Comparison of ENCODE assay signal across 1 cellular context in the genomic region with DNA sequence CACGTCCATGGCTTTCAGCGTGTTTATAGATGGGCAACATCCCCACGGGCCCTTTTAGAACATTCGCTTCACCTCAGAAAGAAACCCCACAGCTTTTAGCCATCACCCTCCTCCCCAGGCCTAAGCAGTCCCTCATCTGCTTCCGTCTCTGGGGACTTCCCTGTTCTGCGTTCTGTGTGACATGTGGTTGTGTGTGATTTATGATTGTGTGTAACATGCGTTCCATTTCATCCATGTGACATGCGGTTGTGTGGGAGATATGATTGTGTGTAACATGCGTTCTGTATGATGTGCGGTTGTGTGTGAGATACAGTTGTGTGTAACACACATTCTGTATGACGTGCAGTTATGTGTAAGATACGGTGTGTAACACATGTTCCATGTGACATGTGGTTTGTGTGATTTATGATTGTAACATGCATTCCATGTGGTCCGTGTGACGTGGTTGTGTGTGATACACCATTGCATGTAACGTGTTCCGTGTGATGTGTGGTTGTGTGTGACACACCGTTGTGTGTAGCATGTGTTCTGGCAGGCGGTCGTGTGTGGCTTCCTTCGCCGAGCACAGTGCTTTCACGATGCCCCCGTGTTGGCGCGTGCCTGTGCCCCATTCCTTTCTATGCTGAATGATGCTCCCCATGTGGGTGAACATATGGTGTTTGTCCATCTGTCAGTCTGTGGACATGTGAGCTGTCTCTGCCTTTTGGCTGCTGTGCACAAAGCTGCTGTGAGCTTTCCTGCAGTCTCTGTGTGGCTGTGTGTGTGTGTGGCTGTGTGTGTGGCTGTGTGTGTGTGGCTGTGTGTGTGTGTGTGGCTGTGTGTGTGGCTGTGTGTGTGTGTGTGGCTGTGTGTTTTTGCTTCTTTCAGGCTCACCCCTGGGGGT.
A peak's percentile ranks its signal among the peaks of the same experiment; 100 is the strongest.
TF ChIP-seq lines count a peak whose summit lies in the region.

No MANE protein-coding gene starts in this region.

TF ChIP-seq in K562, 482 proteins besides CTCF, POLR2A, EP300 and RAD21:
- TF ChIP-seq MEIS2 (IDR thresholded peaks at IDR 0.05; ENCODE audit: partially characterized antibody) = peak; percentile 76
- no peak for TF ChIP-seq ZNF384 (IDR thresholded peaks at IDR 0.05; ENCODE audit: low read depth, low read length)
- no peak for TF ChIP-seq ZSCAN29 (IDR thresholded peaks at IDR 0.05)
- TF ChIP-seq ILK (tag; IDR thresholded peaks at IDR 0.05; ENCODE audit: borderline replicate concordance, low read depth) = no peak
- TF ChIP-seq, protein P1, sequence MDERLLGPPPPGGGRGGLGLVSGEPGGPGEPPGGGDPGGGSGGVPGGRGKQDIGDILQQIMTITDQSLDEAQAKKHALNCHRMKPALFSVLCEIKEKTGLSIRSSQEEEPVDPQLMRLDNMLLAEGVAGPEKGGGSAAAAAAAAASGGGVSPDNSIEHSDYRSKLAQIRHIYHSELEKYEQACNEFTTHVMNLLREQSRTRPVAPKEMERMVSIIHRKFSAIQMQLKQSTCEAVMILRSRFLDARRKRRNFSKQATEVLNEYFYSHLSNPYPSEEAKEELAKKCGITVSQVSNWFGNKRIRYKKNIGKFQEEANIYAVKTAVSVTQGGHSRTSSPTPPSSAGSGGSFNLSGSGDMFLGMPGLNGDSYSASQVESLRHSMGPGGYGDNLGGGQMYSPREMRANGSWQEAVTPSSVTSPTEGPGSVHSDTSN (CRISPR knock-in tag; IDR thresholded peaks at IDR 0.05; ENCODE audit: low read depth) = no peak
- TF ChIP-seq, protein P1 (tag; conservative IDR thresholded peaks at IDR 0.05; ENCODE audit: low read depth) = peak; percentile 67; the same call in 1 of the 2 replicates
- no peak for TF ChIP-seq SIN3B (IDR thresholded peaks at IDR 0.05; ENCODE audit: low read depth)
- no peak for TF ChIP-seq POLR2AphosphoS2 (IDR thresholded peaks at IDR 0.05; ENCODE audit: low read length)
- TF ChIP-seq ZNF583 (CRISPR knock-in tag; IDR thresholded peaks at IDR 0.05) = no peak
- TF ChIP-seq CXXC5 (CRISPR knock-in tag; IDR thresholded peaks at IDR 0.05) = no peak
- TF ChIP-seq ZFP30 (CRISPR knock-in tag; IDR thresholded peaks at IDR 0.05; ENCODE audit: borderline replicate concordance) = no peak
- peak; percentile 85 for TF ChIP-seq PKNOX1 (IDR thresholded peaks at IDR 0.05)
- TF ChIP-seq FOXA3 (CRISPR knock-in tag; conservative IDR thresholded peaks at IDR 0.05 in 1 of 2, IDR thresholded peaks at IDR 0.05 in 1 of 2) = peak in 1 of 2 experiments; percentile 58; a peak in 1 of 4 replicates
- TF ChIP-seq PHF20 (IDR thresholded peaks at IDR 0.05; ENCODE audit: partially characterized antibody) = peak; percentile 31
- TF ChIP-seq SNRNP70 (optimal IDR thresholded peaks at IDR 0.05; ENCODE audit: low read depth, low read length) = no peak
- no peak for TF ChIP-seq RBM39 (optimal IDR thresholded peaks at IDR 0.05; ENCODE audit: low read depth, low read length)
- TF ChIP-seq SPI1 (IDR thresholded peaks at IDR 0.05; ENCODE audit: borderline replicate concordance, low read depth, low read length) = 0 out of 2 replicates have a peak, but pooled peaks have one; percentile 18
- TF ChIP-seq TAF15 (IDR thresholded peaks at IDR 0.05; ENCODE audit: low read depth, low read length) = no peak
- TF ChIP-seq MAX (CRISPR knock-in tag; IDR thresholded peaks at IDR 0.05) = peak; percentile 66
- TF ChIP-seq ZNF263 (CRISPR knock-in tag; IDR thresholded peaks at IDR 0.05; ENCODE audit: borderline replicate concordance) = peak; percentile 82; the same call in 1 of the 2 replicates
- TF ChIP-seq ARID4B (CRISPR knock-in tag; IDR thresholded peaks at IDR 0.05) = 0 out of 2 replicates have a peak, but pooled peaks have one; percentile 23
- TF ChIP-seq HNRNPH1 (optimal IDR thresholded peaks at IDR 0.05; ENCODE audit: low read depth, low read length) = no peak
- TF ChIP-seq FUS (optimal IDR thresholded peaks at IDR 0.05; ENCODE audit: low read depth, low read length) = no peak
- TF ChIP-seq MYNN (IDR thresholded peaks at IDR 0.05) = no peak
- TF ChIP-seq MYNN (CRISPR knock-in tag; IDR thresholded peaks at IDR 0.05) = no peak
- no peak for TF ChIP-seq ZNF24 (IDR thresholded peaks at IDR 0.05)
